In the genomic region with DNA sequence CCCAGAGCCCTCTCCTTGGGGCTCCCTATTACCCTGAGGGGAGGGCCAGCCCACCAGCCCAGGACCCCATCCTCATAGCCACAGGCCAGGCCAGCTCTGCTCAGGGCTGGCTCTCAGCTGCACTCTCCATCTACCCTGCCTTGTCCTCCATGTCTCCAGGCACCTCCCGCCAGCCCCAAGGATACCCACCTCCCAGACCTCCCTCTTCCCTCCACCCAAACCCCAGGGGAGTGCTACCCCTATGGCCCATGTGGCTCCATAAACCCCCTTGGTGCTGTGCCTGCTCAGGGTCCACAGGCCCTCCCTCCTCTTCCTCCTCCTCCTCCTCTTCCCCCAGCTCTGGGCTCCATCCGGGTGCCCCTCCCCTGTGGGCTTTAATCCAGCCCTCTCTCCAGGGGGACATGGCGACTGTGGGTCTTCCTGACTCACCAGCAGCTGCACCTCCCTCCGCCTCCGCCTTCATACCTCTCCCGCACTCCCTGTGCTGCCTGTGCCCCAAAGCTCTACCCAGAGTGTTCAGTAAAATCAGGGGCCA, we compare ENCODE assay signal across 9 cellular contexts. TPM values are rescaled to one million over a fixed set of nuclear protein-coding genes. Genes with fewer than 3 reads are reported as not detected.
A peak's percentile ranks its signal among the peaks of the same experiment; 100 is the strongest.
DNase-seq lines count a peak whose midpoint lies in the region; ATAC-seq and TF ChIP-seq lines count a peak whose summit lies in the region.
"Had no signal": no experiment of that assay in that cellular context is flagged by ENCODE, and none has a peak within 500 bp of the region (broad histone marks: within the 10 kb centered on the region; RNA-seq: fewer than 3 reads in every experiment).

No MANE protein-coding gene starts in this region.

- H3K36me3 ChIP-seq in heart right ventricle (peaks cover 0 to 26% (median 11%) of the 10 kb centered on the region in 9 donors), stomach (peaks cover 0 to 15% (median 13%) of the 10 kb centered on the region in 4 donors)

- no peaks in the 10 kb centered on the region for H3K9me3 ChIP-seq in heart right ventricle
- no peaks in the 10 kb centered on the region for H3K9me3 ChIP-seq in stomach

- H3K4me1 ChIP-seq in heart right ventricle (peaks cover 9 to 37% (median 31%) of the 10 kb centered on the region in 9 donors), stomach (peaks cover 11 to 35% (median 30%) of the 10 kb centered on the region in 4 donors)

- ATAC-seq in SK-N-SH treated with all-trans-retinoic acid at 6 μM for 48 hours (peak; percentile 61), heart right ventricle (peak; percentile 5 to 55 (median 36)), HG02610 (IDR thresholded peaks at IDR 0.05; ENCODE audit: unreplicated experiment) (no peak), GM18870 (IDR thresholded peaks at IDR 0.05; ENCODE audit: unreplicated experiment) (no peak)

- TF ChIP-seq POLR2A in stomach (IDR thresholded peaks at IDR 0.05): no peak

- WGBS in heart right ventricle, 2 donors: 34 to 42% methylated on average over 6 of the region's 6 CpGs
- WGBS in stomach, 5 donors: 29 to 64% (median 55%) methylated on average over 5 to 6 of the region's 6 CpGs

- H3K27ac ChIP-seq in heart right ventricle: peak overlapping the region; percentile 35 to 87 (median 77)
- peak overlapping the region in 3 of 5 donors; percentile 52 to 80 (median 75) for H3K27ac ChIP-seq in stomach

- intact Hi-C loops in heart right ventricle (cut with DNase I) (no loop called here), stomach (cut with DNase I; ENCODE audit: low total_unique reads) (no loop called here)

- no peak for TF ChIP-seq EP300 in stomach (IDR thresholded peaks at IDR 0.05)

- DNase-seq in NCI-H1436 (lab: John Stamatoyannopoulos, UW) (peak; percentile 18), NCI-H1436 treated with DMSO at 0.1 percent for 48 hours (lab: John Stamatoyannopoulos, UW) (no peak), heart right ventricle (peak in 1 of 2 donors; percentile 38), stomach (no peak), NCI-H526 treated with DMSO at 0.1 percent for 48 hours (lab: John Stamatoyannopoulos, UW) (no peak)
- DNase-seq: activated CD4-positive, alpha-beta T cell treated with anti-CD3 and anti-CD28 coated beads, Interleukin-2, amount 50 U/mL, for 48 hours had no signal

- H3K4me3 ChIP-seq in heart right ventricle (no peak overlapping the region), stomach (no peak overlapping the region)

- H3K27me3 ChIP-seq in heart right ventricle (peaks cover 0 to 13% (median 0%) of the 10 kb centered on the region in 7 donors), stomach (peaks cover 0 to 27% (median 10%) of the 10 kb centered on the region in 3 donors)

- TF ChIP-seq CTCF in heart right ventricle (IDR thresholded peaks at IDR 0.05): no peak
- no peak for TF ChIP-seq CTCF in stomach (IDR thresholded peaks at IDR 0.05)

TF ChIP-seq in SK-N-SH treated with all-trans-retinoic acid at 6 μM for 48 hours, 23 proteins besides CTCF, POLR2A, EP300 and RAD21:
- TF ChIP-seq PPARA (CRISPR knock-in tag; IDR thresholded peaks at IDR 0.05; ENCODE audit: borderline replicate concordance) (no peak), POU6F1 (CRISPR knock-in tag; IDR thresholded peaks at IDR 0.05; ENCODE audit: borderline replicate concordance, low read depth) (no peak), CSDC2 (CRISPR knock-in tag; IDR thresholded peaks at IDR 0.05) (no peak), RARB (CRISPR knock-in tag; IDR thresholded peaks at IDR 0.05) (no peak), ZC3H10 (CRISPR knock-in tag; IDR thresholded peaks at IDR 0.05) (no peak), TCF4 (CRISPR knock-in tag; IDR thresholded peaks at IDR 0.05; ENCODE audit: borderline replicate concordance) (no peak), ARNTL (CRISPR knock-in tag; IDR thresholded peaks at IDR 0.05; ENCODE audit: borderline replicate concordance, low read depth) (no peak), ZFP30 (CRISPR knock-in tag; IDR thresholded peaks at IDR 0.05) (no peak), SNAI2 (CRISPR knock-in tag; IDR thresholded peaks at IDR 0.05) (no peak), OSR1 (CRISPR knock-in tag; IDR thresholded peaks at IDR 0.05) (no peak), GLIS3 (CRISPR knock-in tag; IDR thresholded peaks at IDR 0.05) (no peak), ISL1 (CRISPR knock-in tag; IDR thresholded peaks at IDR 0.05) (no peak), TOX (CRISPR knock-in tag; IDR thresholded peaks at IDR 0.05; ENCODE audit: borderline replicate concordance) (no peak), ESRRG (CRISPR knock-in tag; IDR thresholded peaks at IDR 0.05) (no peak), ZNF70 (CRISPR knock-in tag; IDR thresholded peaks at IDR 0.05) (no peak)
- TF ChIP-seq, protein P1, sequence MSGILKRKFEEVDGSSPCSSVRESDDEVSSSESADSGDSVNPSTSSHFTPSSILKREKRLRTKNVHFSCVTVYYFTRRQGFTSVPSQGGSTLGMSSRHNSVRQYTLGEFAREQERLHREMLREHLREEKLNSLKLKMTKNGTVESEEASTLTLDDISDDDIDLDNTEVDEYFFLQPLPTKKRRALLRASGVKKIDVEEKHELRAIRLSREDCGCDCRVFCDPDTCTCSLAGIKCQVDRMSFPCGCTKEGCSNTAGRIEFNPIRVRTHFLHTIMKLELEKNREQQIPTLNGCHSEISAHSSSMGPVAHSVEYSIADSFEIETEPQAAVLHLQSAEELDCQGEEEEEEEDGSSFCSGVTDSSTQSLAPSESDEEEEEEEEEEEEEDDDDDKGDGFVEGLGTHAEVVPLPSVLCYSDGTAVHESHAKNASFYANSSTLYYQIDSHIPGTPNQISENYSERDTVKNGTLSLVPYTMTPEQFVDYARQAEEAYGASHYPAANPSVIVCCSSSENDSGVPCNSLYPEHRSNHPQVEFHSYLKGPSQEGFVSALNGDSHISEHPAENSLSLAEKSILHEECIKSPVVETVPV (CRISPR knock-in tag; IDR thresholded peaks at IDR 0.05): no peak
- TF ChIP-seq, protein P2, sequence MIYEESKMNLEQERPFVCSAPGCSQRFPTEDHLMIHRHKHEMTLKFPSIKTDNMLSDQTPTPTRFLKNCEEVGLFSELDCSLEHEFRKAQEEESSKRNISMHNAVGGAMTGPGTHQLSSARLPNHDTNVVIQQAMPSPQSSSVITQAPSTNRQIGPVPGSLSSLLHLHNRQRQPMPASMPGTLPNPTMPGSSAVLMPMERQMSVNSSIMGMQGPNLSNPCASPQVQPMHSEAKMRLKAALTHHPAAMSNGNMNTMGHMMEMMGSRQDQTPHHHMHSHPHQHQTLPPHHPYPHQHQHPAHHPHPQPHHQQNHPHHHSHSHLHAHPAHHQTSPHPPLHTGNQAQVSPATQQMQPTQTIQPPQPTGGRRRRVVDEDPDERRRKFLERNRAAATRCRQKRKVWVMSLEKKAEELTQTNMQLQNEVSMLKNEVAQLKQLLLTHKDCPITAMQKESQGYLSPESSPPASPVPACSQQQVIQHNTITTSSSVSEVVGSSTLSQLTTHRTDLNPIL (CRISPR knock-in tag; IDR thresholded peaks at IDR 0.05; ENCODE audit: low read depth): no peak

RNA-seq across cellular contexts. Expression of gene YBEY, which starts 9.1 kb away (rescaled TPM):
- total RNA-seq in heart right ventricle: 10 to 100 TPM; 11.9 to 25.7 (median 16.7) TPM
- polyA plus RNA-seq in heart right ventricle: 10 to 100 TPM; 15.8 to 18.1 TPM
- total RNA-seq in stomach: 10 to 100 TPM in 2 of 5 donors, 1 to 10 TPM in 3; 1.0 to 22.0 (median 5.3) TPM
- polyA plus RNA-seq in stomach: 10 to 100 TPM; 14.2 to 19.6 (median 16.4) TPM

RNA-seq across cellular contexts. Expression of gene MCM3AP, which starts 9.8 kb away (rescaled TPM):
- total RNA-seq in heart right ventricle (10 to 100 TPM; 45.6 to 68.4 (median 53.9) TPM), stomach (100 to 1,000 TPM in 2 of 5 donors, 10 to 100 TPM in 3; 55.8 to 555 (median 97.1) TPM)
- polyA plus RNA-seq in heart right ventricle (10 to 100 TPM; 31.0 to 37.1 TPM), stomach (10 to 100 TPM; 18.9 to 35.8 (median 24.6) TPM)

RNA-seq across cellular contexts. Expression of gene C21orf58, which starts 28.4 kb away (rescaled TPM):
- 1 to 10 TPM in 8 of 10 donors, under 1 TPM in 2; 0.98 to 2.0 (median 1.3) TPM for total RNA-seq in heart right ventricle
- polyA plus RNA-seq in heart right ventricle: 1 to 10 TPM in 1 of 2 donors, under 1 TPM in 1; 0.51 to 2.9 TPM
- 10 to 100 TPM in 1 of 5 donors, 1 to 10 TPM in 3, under 1 TPM in 1; 0.89 to 15.1 (median 7.8) TPM for total RNA-seq in stomach
- polyA plus RNA-seq in stomach: 1 to 10 TPM; 1.7 to 2.8 (median 2.5) TPM

RNA-seq across cellular contexts. Expression of gene PCNT, which starts 28.7 kb away (rescaled TPM):
- total RNA-seq in heart right ventricle (10 to 100 TPM; 17.5 to 58.6 (median 29.7) TPM), stomach (100 to 1,000 TPM in 1 of 5 donors, 10 to 100 TPM in 4; 24.2 to 133 (median 63.6) TPM)
- polyA plus RNA-seq in heart right ventricle (10 to 100 TPM; 23.0 to 25.4 TPM), stomach (10 to 100 TPM in 1 of 3 donors, 1 to 10 TPM in 2; 4.7 to 10.9 (median 7.9) TPM)

Comparison
In these comparisons a context has a peak if more than half of its experiments do, and no peak if none do; other contexts are left out.
1. ATAC-seq: peak in SK-N-SH treated with all-trans-retinoic acid at 6 μM for 48 hours (single experiment) and heart right ventricle (8 of 8); none in HG02610 (single experiment) and GM18870 (single experiment).